Comparison of ENCODE assay signal across 2 cellular contexts in the genomic region with DNA sequence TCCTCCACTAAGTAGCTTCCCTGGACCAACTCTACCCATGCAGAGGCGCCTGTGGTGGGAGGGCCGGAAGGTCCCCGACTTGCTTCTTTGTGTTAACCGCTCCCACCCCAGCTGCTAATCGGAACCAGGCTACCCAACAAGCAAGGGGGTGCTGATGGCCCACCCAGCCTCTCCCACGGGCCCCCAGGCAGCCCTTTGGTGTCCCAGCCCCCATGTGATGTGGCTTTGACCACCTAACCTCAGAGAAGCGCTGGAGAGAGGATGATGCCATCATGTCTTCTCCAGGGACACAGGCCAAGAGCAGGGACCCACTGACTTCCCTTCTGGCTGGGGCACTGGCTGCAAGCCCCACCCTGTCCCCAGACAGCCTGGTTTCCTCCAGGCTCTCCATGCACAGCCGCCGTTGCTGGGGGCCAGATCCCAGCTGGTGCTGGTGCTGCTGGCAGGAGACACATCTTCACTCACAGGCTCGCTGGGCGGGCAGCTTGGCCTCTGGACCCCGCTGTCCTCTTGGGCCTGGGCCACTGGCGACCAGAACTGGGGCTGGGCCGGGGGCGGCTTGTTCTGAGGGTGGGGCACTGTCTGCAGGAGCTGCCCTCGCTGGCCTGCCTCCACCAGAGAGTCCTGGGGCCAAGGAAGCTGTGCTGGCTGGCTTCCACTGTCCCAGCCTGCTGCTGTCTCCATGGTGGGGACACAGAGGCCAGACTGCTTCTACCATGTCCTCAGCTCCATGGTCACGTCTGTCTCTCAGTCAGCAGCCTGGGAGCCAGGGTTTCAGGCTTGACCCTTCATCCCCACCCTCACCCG.
TF ChIP-seq lines count a peak whose summit lies in the region.

No MANE protein-coding gene starts in this region.

TF ChIP-seq in liver, 16 proteins besides CTCF, POLR2A, EP300 and RAD21:
- TF ChIP-seq HNF4A (conservative IDR thresholded peaks at IDR 0.05) (no peak), NR2F2 (IDR thresholded peaks at IDR 0.05) (peak; percentile 62), SP1 (IDR thresholded peaks at IDR 0.05) (peak; percentile 31)

TF ChIP-seq in HepG2, 621 proteins besides CTCF, POLR2A, EP300 and RAD21:
- no peak for TF ChIP-seq ZBTB42 (CRISPR knock-in tag; IDR thresholded peaks at IDR 0.05)
- TF ChIP-seq ZNF777 (CRISPR knock-in tag; IDR thresholded peaks at IDR 0.05): no peak
- TF ChIP-seq GTF3A (CRISPR knock-in tag; conservative IDR thresholded peaks at IDR 0.05): no peak
- TF ChIP-seq, protein P1, sequence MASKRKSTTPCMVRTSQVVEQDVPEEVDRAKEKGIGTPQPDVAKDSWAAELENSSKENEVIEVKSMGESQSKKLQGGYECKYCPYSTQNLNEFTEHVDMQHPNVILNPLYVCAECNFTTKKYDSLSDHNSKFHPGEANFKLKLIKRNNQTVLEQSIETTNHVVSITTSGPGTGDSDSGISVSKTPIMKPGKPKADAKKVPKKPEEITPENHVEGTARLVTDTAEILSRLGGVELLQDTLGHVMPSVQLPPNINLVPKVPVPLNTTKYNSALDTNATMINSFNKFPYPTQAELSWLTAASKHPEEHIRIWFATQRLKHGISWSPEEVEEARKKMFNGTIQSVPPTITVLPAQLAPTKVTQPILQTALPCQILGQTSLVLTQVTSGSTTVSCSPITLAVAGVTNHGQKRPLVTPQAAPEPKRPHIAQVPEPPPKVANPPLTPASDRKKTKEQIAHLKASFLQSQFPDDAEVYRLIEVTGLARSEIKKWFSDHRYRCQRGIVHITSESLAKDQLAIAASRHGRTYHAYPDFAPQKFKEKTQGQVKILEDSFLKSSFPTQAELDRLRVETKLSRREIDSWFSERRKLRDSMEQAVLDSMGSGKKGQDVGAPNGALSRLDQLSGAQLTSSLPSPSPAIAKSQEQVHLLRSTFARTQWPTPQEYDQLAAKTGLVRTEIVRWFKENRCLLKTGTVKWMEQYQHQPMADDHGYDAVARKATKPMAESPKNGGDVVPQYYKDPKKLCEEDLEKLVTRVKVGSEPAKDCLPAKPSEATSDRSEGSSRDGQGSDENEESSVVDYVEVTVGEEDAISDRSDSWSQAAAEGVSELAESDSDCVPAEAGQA (IDR thresholded peaks at IDR 0.05; ENCODE audit: low read depth): no peak
- TF ChIP-seq, protein P1 (CRISPR knock-in tag; IDR thresholded peaks at IDR 0.05; ENCODE audit: borderline replicate concordance): no peak
